ENCODE assay signal across 24 cellular contexts in genomic region chr5:64682608-64683007, GRCh38. TPM values are rescaled to one million over a fixed set of nuclear protein-coding genes. Genes with fewer than 3 reads are reported as not detected.
DNase-seq lines count a peak whose midpoint lies in the region; ATAC-seq and TF ChIP-seq lines count a peak whose summit lies in the region.
"Had no signal": no experiment of that assay in that cellular context is flagged by ENCODE, and none has a peak within 500 bp of the region (broad histone marks: within the 10 kb centered on the region; RNA-seq: fewer than 3 reads in every experiment).

No MANE protein-coding gene starts in this region.

- no peaks in the 10 kb centered on the region for H3K4me1 ChIP-seq in Loucy (ENCODE audit: insufficient read depth, low read length, poor library complexity, severe bottlenecking)
- H3K4me1 ChIP-seq: lower lobe of right lung, psoas muscle, testis had no signal

- no peaks in the 10 kb centered on the region for H3K9me3 ChIP-seq in Loucy (ENCODE audit: insufficient read depth, low read depth, low read length)
- H3K9me3 ChIP-seq: lower lobe of right lung, psoas muscle, testis had no signal

- H4K20me1 ChIP-seq in Loucy (ENCODE audit: insufficient read depth, low read length, poor library complexity, severe bottlenecking): no peaks in the 10 kb centered on the region

- H3K79me2 ChIP-seq in Loucy (ENCODE audit: insufficient read depth, low read length): no peaks in the 10 kb centered on the region

- H3K9me2 ChIP-seq in Loucy (replicated peaks; ENCODE audit: low read depth, low read length): no peaks in the 10 kb centered on the region

- H3K4me2 ChIP-seq in Loucy (ENCODE audit: low read depth, low read length, poor library complexity, severe bottlenecking): no peak overlapping the region

- H3K4me3 ChIP-seq in Loucy (ENCODE audit: low read length, poor library complexity, severe bottlenecking) (no peak overlapping the region), brain microvascular endothelial cell (ENCODE audit: low read depth, low read length) (no peak overlapping the region)
- H3K4me3 ChIP-seq: dorsolateral prefrontal cortex, lower lobe of right lung, psoas muscle, testis had no signal

- H3K36me3 ChIP-seq in Loucy (ENCODE audit: insufficient read depth, low read length) (no peaks in the 10 kb centered on the region), brain microvascular endothelial cell (replicated peaks) (no peaks in the 10 kb centered on the region)
- H3K36me3 ChIP-seq: lower lobe of right lung had no signal

- in situ Hi-C loops in brain microvascular endothelial cell (cut with HindIII; ENCODE audit: low pct_ligation_motif_present, low sequenced_read_pairs): no loop called here
- in situ Hi-C loops in KBM-7 (cut with MboI; ENCODE audit: low pct_unique_long_range_greater_than_20kb, low sequenced_read_pairs): no loop called here

- no peak overlapping the region for H2AFZ ChIP-seq in Loucy (ENCODE audit: low read length)

- H3K27me3 ChIP-seq in Loucy (ENCODE audit: insufficient read depth, low read length, poor library complexity, severe bottlenecking) (no peaks in the 10 kb centered on the region), brain microvascular endothelial cell (replicated peaks) (no peaks in the 10 kb centered on the region)
- H3K27me3 ChIP-seq: testis had no signal

- ATAC-seq in esophagus mucosa: no peak
- ATAC-seq in GM19035 (IDR thresholded peaks at IDR 0.05; ENCODE audit: unreplicated experiment): no peak
- ATAC-seq: activated T-cell treated with anti-CD3 and anti-CD28 coated beads, Interleukin-2, amount 50 U/mL, for 4 hours; lower lobe of right lung; psoas muscle; stimulated activated naive B cell treated with anti-CD40 and anti-IgM and Interleukin-4, amounts not matched to agents 10 μg/mL and 1 μg/mL and 100 μg/mL, for 72 hours had no signal

- H3K27ac ChIP-seq in brain microvascular endothelial cell: no peak overlapping the region
- H3K27ac ChIP-seq: dorsolateral prefrontal cortex, lower lobe of right lung, psoas muscle, testis had no signal

- 0 out of 3 replicates have a peak, but pooled peaks have one; percentile 13 for TF ChIP-seq CTCF in GM12872 (IDR thresholded peaks at IDR 0.05; ENCODE audit: insufficient read depth, low read depth, low read length)
- peak; percentile 36; the same call in 1 of the 2 replicates for TF ChIP-seq CTCF in Loucy (conservative IDR thresholded peaks at IDR 0.05; ENCODE audit: low read length)
- TF ChIP-seq CTCF in brain microvascular endothelial cell (IDR thresholded peaks at IDR 0.05; ENCODE audit: low read depth, low read length, missing control alignments): peak; percentile 8

- no peaks in the 10 kb centered on the region for H3F3A ChIP-seq in Loucy (ENCODE audit: low read depth)

- H3K9ac ChIP-seq in Loucy (ENCODE audit: low read depth, low read length, poor library complexity, severe bottlenecking): no peak overlapping the region

- DNase-seq in 8988T (peak; percentile 33), brain microvascular endothelial cell (no peak), KBM-7 (no peak)
- DNase-seq: activated CD4-positive, CD25-positive, alpha-beta regulatory T cell treated with anti-CD3 and anti-CD28 coated beads, Interleukin-2, amount 50 U/mL, for 72 hours; activated naive CD4-positive, alpha-beta T cell treated with anti-CD3 and anti-CD28 coated beads for 36 hours; activated T-cell treated with anti-CD3 and anti-CD28 coated beads, Interleukin-2, amount 50 U/mL, for 4 hours; anterior cingulate cortex; central memory CD4-positive, alpha-beta T cell; dorsolateral prefrontal cortex; foreskin fibroblast; islet precursor cell; Kasumi-1; lower lobe of right lung; NCI-H2171; NCI-H526; psoas muscle; stimulated activated CD4-positive, alpha-beta T cell treated with anti-CD3 and anti-CD28 coated beads, Interleukin-2, amount 100 ng/mL, for 24 hours; stimulated activated naive B cell treated with anti-CD40 and anti-IgM and Interleukin-4, amounts not matched to agents 10 μg/mL and 1 μg/mL and 100 μg/mL, for 72 hours; testis had no signal

RNA-seq across cellular contexts. Expression of gene SHISAL2B, which starts 7.7 kb away (rescaled TPM):
- total RNA-seq in esophagus mucosa: not detected
- total RNA-seq: activated naive CD4-positive, alpha-beta T cell treated with anti-CD3 and anti-CD28 coated beads for 36 hours; activated T-cell treated with anti-CD3 and anti-CD28 coated beads, Interleukin-2, amount 50 U/mL, for 4 hours; dorsolateral prefrontal cortex; lower lobe of right lung; psoas muscle; skeletal muscle tissue had no signal
